Comparison of ENCODE assay signal across 14 cellular contexts in the genomic region with DNA sequence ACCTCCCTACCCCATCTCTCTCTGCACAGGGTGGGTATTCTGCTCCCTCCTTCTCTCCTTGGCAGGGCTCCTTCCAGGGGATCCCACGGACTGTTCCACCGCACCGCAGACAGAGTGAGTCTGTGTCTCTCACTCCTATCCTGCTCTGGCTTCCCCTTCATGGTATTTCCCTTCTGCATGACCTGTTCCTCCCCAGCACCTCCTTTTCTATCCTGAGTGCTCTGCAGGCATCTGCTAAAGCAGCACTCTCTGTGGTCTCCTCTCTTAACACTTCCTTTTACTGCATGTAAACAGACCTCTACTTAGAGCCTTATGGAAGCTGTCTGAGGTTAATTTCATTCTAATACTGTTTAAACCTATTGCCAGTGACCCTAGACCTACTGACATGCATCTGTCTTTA.
A peak's percentile ranks its signal among the peaks of the same experiment; 100 is the strongest.
DNase-seq lines count a peak whose midpoint lies in the region; ATAC-seq and TF ChIP-seq lines count a peak whose summit lies in the region.
"Had no signal": no experiment of that assay in that cellular context is flagged by ENCODE, and none has a peak within 500 bp of the region (broad histone marks: within the 10 kb centered on the region; RNA-seq: fewer than 3 reads in every experiment).

No MANE protein-coding gene starts in this region.

- no peak for TF ChIP-seq CTCF in fibroblast of villous mesenchyme (IDR thresholded peaks at IDR 0.05; ENCODE audit: insufficient read depth, low read depth, low read length)
- no peak for TF ChIP-seq CTCF in Peyer's patch (IDR thresholded peaks at IDR 0.05)
- no peak for TF ChIP-seq CTCF in PC-3 (conservative IDR thresholded peaks at IDR 0.05; ENCODE audit: low read depth, low read length)
- no peak for TF ChIP-seq CTCF in dorsolateral prefrontal cortex (IDR thresholded peaks at IDR 0.05 in 54 of 56, conservative IDR thresholded peaks at IDR 0.05 in 2 of 56; ENCODE audit: low read depth in 1 of 56, partially characterized antibody in 56 of 56)
- no peak for TF ChIP-seq CTCF in stomach (IDR thresholded peaks at IDR 0.05)

- 67 to 78% (median 75%) methylated on average over 3 of the region's 3 CpGs for WGBS in stomach, 5 donors

- H3K4me3 ChIP-seq in fibroblast of villous mesenchyme (ENCODE audit: low read depth, low read length) = no peak overlapping the region
- H3K4me3 ChIP-seq in Peyer's patch = no peak overlapping the region
- H3K4me3 ChIP-seq in PC-3 (ENCODE audit: low read length) = no peak overlapping the region
- H3K4me3 ChIP-seq in dorsolateral prefrontal cortex = no peak overlapping the region
- H3K4me3 ChIP-seq in stomach = no peak overlapping the region
- H3K4me3 ChIP-seq: adrenal gland, psoas muscle, uterus had no signal

- POLR2A ChIA-PET in PC-3 (lab: Charles Lee; ENCODE audit: unreplicated experiment) = no interaction called here

- peak overlapping the region; percentile 29 for H3K27ac Mint-ChIP-seq in activated naive CD8-positive, alpha-beta T cell
- H3K27ac Mint-ChIP-seq in activated naive CD8-positive, alpha-beta T cell treated with anti-CD3 and anti-CD28 coated beads for 36 hours = no peak overlapping the region

- H3K9ac ChIP-seq in PC-3 (ENCODE audit: low read length) = no peak overlapping the region

- no peaks in the 10 kb centered on the region for H3F3A ChIP-seq in PC-3 (ENCODE audit: low read length, unreplicated experiment)

- H3K36me3 ChIP-seq in Peyer's patch (no peaks in the 10 kb centered on the region), PC-3 (ENCODE audit: low read depth, low read length) (no peaks in the 10 kb centered on the region), stomach (no peaks in the 10 kb centered on the region)
- H3K36me3 ChIP-seq: adrenal gland, uterus had no signal

- intact Hi-C loops in PC-3 (cut with micrococcal nuclease) (no loop called here), dorsolateral prefrontal cortex (cut with DNase I) (no loop called here), stomach (cut with DNase I; ENCODE audit: low total_unique reads) (no loop called here)

- no peak overlapping the region for H3K27ac ChIP-seq in Peyer's patch
- no peak overlapping the region for H3K27ac ChIP-seq in PC-3 (ENCODE audit: low read length)
- H3K27ac ChIP-seq in dorsolateral prefrontal cortex = peak overlapping the region in 4 of 59 donors; percentile 5 to 39 (median 18)
- no peak overlapping the region for H3K27ac ChIP-seq in stomach
- H3K27ac ChIP-seq: adrenal gland, psoas muscle, uterus had no signal

- no peaks in the 10 kb centered on the region for H3K27me3 Mint-ChIP-seq in activated naive CD8-positive, alpha-beta T cell
- H3K27me3 Mint-ChIP-seq in activated naive CD8-positive, alpha-beta T cell treated with anti-CD3 and anti-CD28 coated beads for 36 hours = no peaks in the 10 kb centered on the region

- no peaks in the 10 kb centered on the region for H3K9me3 Mint-ChIP-seq in activated naive CD8-positive, alpha-beta T cell (ENCODE audit: low read depth)
- no peaks in the 10 kb centered on the region for H3K9me3 Mint-ChIP-seq in activated naive CD8-positive, alpha-beta T cell treated with anti-CD3 and anti-CD28 coated beads for 36 hours

- TF ChIP-seq POLR2A in Peyer's patch (IDR thresholded peaks at IDR 0.05) = no peak
- no peak for TF ChIP-seq POLR2A in stomach (IDR thresholded peaks at IDR 0.05)

- no peaks in the 10 kb centered on the region for H4K20me1 ChIP-seq in PC-3 (ENCODE audit: low read length)

- CTCF ChIA-PET in PC-3 (lab: Charles Lee) = no interaction called here

- H3K9me3 ChIP-seq in Peyer's patch (no peaks in the 10 kb centered on the region), PC-3 (ENCODE audit: low read length) (no peaks in the 10 kb centered on the region), stomach (no peaks in the 10 kb centered on the region)
- H3K9me3 ChIP-seq: adrenal gland, psoas muscle, uterus had no signal

- ATAC-seq in PC-3 = no peak
- ATAC-seq: psoas muscle had no signal

- in situ Hi-C loops in KBM-7 (cut with MboI; ENCODE audit: low pct_unique_long_range_greater_than_20kb, low sequenced_read_pairs) = no loop called here

- no peak overlapping the region for H3K4me3 Mint-ChIP-seq in activated naive CD8-positive, alpha-beta T cell
- H3K4me3 Mint-ChIP-seq in activated naive CD8-positive, alpha-beta T cell treated with anti-CD3 and anti-CD28 coated beads for 36 hours = no peak overlapping the region

- no TSS peak for BruUV-seq in PC-3 (replicated peaks; lab: Mats Ljungman, UMichigan)

- H3K4me2 ChIP-seq in PC-3 (ENCODE audit: low read length) = no peak overlapping the region

- no peaks in the 10 kb centered on the region for H3K27me3 ChIP-seq in Peyer's patch
- no peaks in the 10 kb centered on the region for H3K27me3 ChIP-seq in PC-3 (ENCODE audit: low read length)
- H3K27me3 ChIP-seq in dorsolateral prefrontal cortex = no peaks in the 10 kb centered on the region
- no peaks in the 10 kb centered on the region for H3K27me3 ChIP-seq in stomach
- H3K27me3 ChIP-seq: adrenal gland, uterus had no signal

- H3K4me1 ChIP-seq in Peyer's patch = no peaks in the 10 kb centered on the region
- peaks cover 24% of the 10 kb centered on the region for H3K4me1 ChIP-seq in PC-3 (ENCODE audit: insufficient read depth, low read length)
- peaks cover 0 to 22% (median 9%) of the 10 kb centered on the region in 4 donors for H3K4me1 ChIP-seq in stomach
- H3K4me1 ChIP-seq: uterus had no signal

- no peaks in the 10 kb centered on the region for H3K79me2 ChIP-seq in PC-3 (ENCODE audit: low read length)

- H3K4me1 Mint-ChIP-seq in activated naive CD8-positive, alpha-beta T cell (ENCODE audit: low read depth) = peaks cover 20% of the 10 kb centered on the region
- peaks cover 11% of the 10 kb centered on the region for H3K4me1 Mint-ChIP-seq in activated naive CD8-positive, alpha-beta T cell treated with anti-CD3 and anti-CD28 coated beads for 36 hours

- no peak overlapping the region for H2AFZ ChIP-seq in PC-3 (ENCODE audit: low read length)

- no peaks in the 10 kb centered on the region for H3K9me2 ChIP-seq in PC-3 (replicated peaks; ENCODE audit: low read length)

- TF ChIP-seq EP300 in stomach (IDR thresholded peaks at IDR 0.05) = no peak

- peaks cover 2% of the 10 kb centered on the region for H3K36me3 Mint-ChIP-seq in activated naive CD8-positive, alpha-beta T cell
- H3K36me3 Mint-ChIP-seq in activated naive CD8-positive, alpha-beta T cell treated with anti-CD3 and anti-CD28 coated beads for 36 hours = peaks cover 7% of the 10 kb centered on the region

- no peak for DNase-seq in activated naive CD8-positive, alpha-beta T cell treated with anti-CD3 and anti-CD28 coated beads for 36 hours
- peak; percentile 82 for DNase-seq in KBM-7
- DNase-seq in fibroblast of villous mesenchyme (ENCODE audit: low read depth) = peak; percentile 32
- no peak for DNase-seq in Peyer's patch
- no peak for DNase-seq in PC-3
- DNase-seq in dorsolateral prefrontal cortex = no peak
- DNase-seq in stomach = no peak
- DNase-seq: adrenal gland, erythroblast, kidney, NCI-H1105, psoas muscle, uterus had no signal

Comparison
In these comparisons a context has a peak if more than half of its experiments do, and no peak if none do; other contexts are left out.
1. DNase-seq: peak in KBM-7 (single experiment) and fibroblast of villous mesenchyme (single experiment); none in activated naive CD8-positive, alpha-beta T cell treated with anti-CD3 and anti-CD28 coated beads for 36 hours (single experiment), Peyer's patch (0 of 3), PC-3 (single experiment), dorsolateral prefrontal cortex (0 of 10) and stomach (single experiment).